ENCODE assay signal across 1 cellular context in genomic region chr7:100992280-100992679, GRCh38.
TF ChIP-seq lines count a peak whose summit lies in the region.

No MANE protein-coding gene starts in this region.

TF ChIP-seq in K562, 482 proteins besides CTCF, POLR2A, EP300 and RAD21:
- TF ChIP-seq ETS1 (conservative IDR thresholded peaks at IDR 0.05; ENCODE audit: control insufficient read depth, low read depth, low read length), result peak; percentile 45; the same call in 1 of the 2 replicates
